In the genomic region with DNA sequence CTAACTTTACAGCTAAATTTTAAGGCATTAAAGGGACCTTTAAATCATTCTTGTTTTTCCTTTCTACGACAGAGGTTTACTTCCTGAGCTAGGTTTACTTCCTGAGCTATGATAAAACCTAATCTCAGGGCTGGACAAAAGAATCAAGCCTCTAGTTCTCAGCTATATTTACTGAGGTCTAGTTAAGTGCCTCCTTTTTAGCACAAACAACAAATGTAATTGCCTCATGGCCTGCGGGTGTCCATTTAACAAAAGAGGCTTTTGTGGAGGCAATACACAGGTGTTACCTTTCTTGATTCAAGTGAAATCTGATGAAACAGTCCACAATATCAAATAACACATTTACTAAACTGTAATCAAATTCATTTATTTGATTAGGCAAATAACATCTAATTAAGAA, we compare ENCODE assay signal across 19 cellular contexts.
DNase-seq lines count a peak whose midpoint lies in the region; ATAC-seq, FAIRE-seq and TF ChIP-seq lines count a peak whose summit lies in the region.
"Had no signal": no experiment of that assay in that cellular context is flagged by ENCODE, and none has a peak within 500 bp of the region (broad histone marks: within the 10 kb centered on the region; RNA-seq: fewer than 3 reads in every experiment).

No MANE protein-coding gene starts in this region.

- H4K12ac ChIP-seq in trophoblast cell (ENCODE audit: low read depth, low read length): no peak overlapping the region

- H3K9me3 ChIP-seq in HUES48 (ENCODE audit: control insufficient read depth, insufficient read depth, low read length) (no peaks in the 10 kb centered on the region), testis (no peaks in the 10 kb centered on the region), trophoblast cell (ENCODE audit: insufficient read depth, low read depth, low read length) (no peaks in the 10 kb centered on the region)
- H3K9me3 ChIP-seq: Caco-2, gastroesophageal sphincter had no signal

- H4K8ac ChIP-seq in trophoblast cell (ENCODE audit: low read depth, low read length): no peak overlapping the region

- H3K27me3 ChIP-seq in HUES48 (ENCODE audit: control insufficient read depth, insufficient read depth, low read length) (no peaks in the 10 kb centered on the region), testis (no peaks in the 10 kb centered on the region), trophoblast cell (ENCODE audit: insufficient read depth, low read length) (no peaks in the 10 kb centered on the region)
- H3K27me3 ChIP-seq: gastroesophageal sphincter had no signal

- no peak overlapping the region for H3K18ac ChIP-seq in trophoblast cell (ENCODE audit: low read length)

- H3K23ac ChIP-seq in trophoblast cell (ENCODE audit: low read length): no peak overlapping the region

- H3K36me3 ChIP-seq in HUES48 (ENCODE audit: control insufficient read depth, insufficient read depth, low read length) (no peaks in the 10 kb centered on the region), testis (ENCODE audit: low read depth, missing control alignments) (no peaks in the 10 kb centered on the region), trophoblast cell (ENCODE audit: control insufficient read depth in 1 of 2, insufficient read depth in 2 of 2, low read length in 2 of 2) (no peaks in the 10 kb centered on the region)
- H3K36me3 ChIP-seq: gastroesophageal sphincter had no signal

- TF ChIP-seq POLR2A in testis (IDR thresholded peaks at IDR 0.05): no peak

- H2BK5ac ChIP-seq in trophoblast cell (ENCODE audit: low read depth, low read length, poor library complexity): no peak overlapping the region

- no peaks in the 10 kb centered on the region for H3K79me2 ChIP-seq in trophoblast cell (ENCODE audit: control insufficient read depth, insufficient read depth, low read length, poor library complexity)

- no peak overlapping the region for H3K27ac Mint-ChIP-seq in activated naive CD4-positive, alpha-beta T cell treated with anti-CD3 and anti-CD28 coated beads, Interleukin-2, amount 50 U/mL, for 72 hours
- H3K27ac Mint-ChIP-seq: natural killer cell treated with Interleukin-12 subunit alpha and Interleukin-12 subunit beta and Interleukin-15 and Interleukin-18, amount 100 ng/mL, for 72 hours; stimulated activated naive CD8-positive, alpha-beta T cell treated with anti-CD3 and anti-CD28 coated beads, Interleukin-15, amount 100 ng/mL, for 72 hours had no signal

- no peak overlapping the region for H3K4me3 ChIP-seq in HUES48 (ENCODE audit: low read depth, low read length)
- no peak overlapping the region for H3K4me3 ChIP-seq in testis
- H3K4me3 ChIP-seq in trophoblast cell (ENCODE audit: low read depth, low read length): no peak overlapping the region
- H3K4me3 ChIP-seq: gastroesophageal sphincter, lung had no signal

- H3K4me1 ChIP-seq in HUES48 (ENCODE audit: control insufficient read depth, insufficient read depth, low read length) (peaks cover 16% of the 10 kb centered on the region), testis (no peaks in the 10 kb centered on the region), trophoblast cell (ENCODE audit: control insufficient read depth in 1 of 2, insufficient read depth in 2 of 2, low read length in 2 of 2) (no peaks in the 10 kb centered on the region)
- H3K4me1 ChIP-seq: Caco-2, gastroesophageal sphincter had no signal

- no peak overlapping the region for H4K91ac ChIP-seq in trophoblast cell (ENCODE audit: low read depth, low read length)

- peak; percentile 98 for FAIRE-seq in islet of Langerhans (lab: Jason Lieb, UNC)
- FAIRE-seq: RCC 7860 had no signal

- H3K27ac ChIP-seq in HUES48 (ENCODE audit: low read depth, low read length) (peak overlapping the region; percentile 21), testis (no peak overlapping the region), trophoblast cell (ENCODE audit: low read depth, low read length) (no peak overlapping the region)
- H3K27ac ChIP-seq: gastroesophageal sphincter, HL-60 had no signal

- no peak overlapping the region for H3K9ac ChIP-seq in HUES48 (ENCODE audit: low read depth, low read length)
- no peak overlapping the region for H3K9ac ChIP-seq in trophoblast cell (ENCODE audit: low read length)

- 57 to 65% methylated on average over 2 of the region's 2 CpGs for WGBS in testis, 2 donors
- no CpG with 5 or more reads among the region's 2 CpGs for WGBS in trophoblast cell (ENCODE audit: extremely low coverage, insufficient coverage, insufficient read length)

- intact Hi-C loops in testis (cut with DNase I; ENCODE audit: low total_unique reads): no loop called here

- H2BK120ac ChIP-seq in trophoblast cell (ENCODE audit: insufficient read depth, low read length, poor library complexity): no peak overlapping the region

- H3K9me3 Mint-ChIP-seq in activated naive CD4-positive, alpha-beta T cell treated with anti-CD3 and anti-CD28 coated beads, Interleukin-2, amount 50 U/mL, for 72 hours: peaks cover 11 to 12% of the 10 kb centered on the region in 2 donors

- ATAC-seq in activated naive CD4-positive, alpha-beta T cell treated with anti-CD3 and anti-CD28 coated beads, Interleukin-2, amount 50 U/mL, for 72 hours: no peak
- ATAC-seq: gastroesophageal sphincter; natural killer cell treated with Interleukin-12 subunit alpha and Interleukin-12 subunit beta and Interleukin-15 and Interleukin-18, amount 100 ng/mL, for 72 hours; stimulated activated naive CD8-positive, alpha-beta T cell treated with anti-CD3 and anti-CD28 coated beads, Interleukin-15, amount 100 ng/mL, for 72 hours had no signal

- no peak overlapping the region for H3K14ac ChIP-seq in trophoblast cell (ENCODE audit: low read length)

- peak; percentile 78 for DNase-seq in NCI-H187 treated with DMSO at 0.1 percent for 48 hours (lab: John Stamatoyannopoulos, UW)
- DNase-seq in NCI-H526 treated with DMSO at 0.1 percent for 48 hours (lab: John Stamatoyannopoulos, UW): peak; percentile 85
- DNase-seq in testis: no peak
- DNase-seq in trophoblast cell: no peak
- DNase-seq in activated naive CD4-positive, alpha-beta T cell treated with anti-CD3 and anti-CD28 coated beads, Interleukin-2, amount 50 U/mL, for 72 hours (ENCODE audit: low spot score in 2 of 2): no peak
- DNase-seq in putamen (ENCODE audit: low spot score): no peak
- DNase-seq: activated effector memory CD4-positive, alpha-beta T cell treated with anti-CD3 and anti-CD28 coated beads, Interleukin-2, amount 50 U/mL, for 16 hours; anterior cingulate cortex; Caco-2; Kasumi-1; NCI-H524 treated with DMSO at 0.1 percent for 48 hours; stimulated activated naive CD8-positive, alpha-beta T cell treated with anti-CD3 and anti-CD28 coated beads, Interleukin-15, amount 100 ng/mL, for 72 hours had no signal

- H3K4me2 ChIP-seq in trophoblast cell (ENCODE audit: low read length): no peak overlapping the region

- H2BK12ac ChIP-seq in trophoblast cell (ENCODE audit: low read length): no peak overlapping the region

- H2AK5ac ChIP-seq in trophoblast cell (ENCODE audit: low read length): no peak overlapping the region

- no peak for TF ChIP-seq CTCF in testis (IDR thresholded peaks at IDR 0.05)

- H3K79me1 ChIP-seq in trophoblast cell (ENCODE audit: low read length): no peaks in the 10 kb centered on the region

- no peak overlapping the region for H2AFZ ChIP-seq in trophoblast cell (ENCODE audit: insufficient read depth, low read length, poor library complexity)

- no peak overlapping the region for H3K4ac ChIP-seq in trophoblast cell (ENCODE audit: low read depth, low read length)

- H3K36me3 Mint-ChIP-seq in activated naive CD4-positive, alpha-beta T cell treated with anti-CD3 and anti-CD28 coated beads, Interleukin-2, amount 50 U/mL, for 72 hours: peaks cover 0 to 28% of the 10 kb centered on the region in 2 donors

Comparison
In these comparisons a context has a peak if more than half of its experiments do, and no peak if none do; other contexts are left out.
1. DNase-seq: peak in NCI-H187 treated with DMSO at 0.1 percent for 48 hours (single experiment) and NCI-H526 treated with DMSO at 0.1 percent for 48 hours (single experiment); none in testis (single experiment), trophoblast cell (0 of 2), activated naive CD4-positive, alpha-beta T cell treated with anti-CD3 and anti-CD28 coated beads, Interleukin-2, amount 50 U/mL, for 72 hours (0 of 2) and putamen (single experiment).